15 cellular contexts compared by ENCODE assay signal in genomic region chr11:108947654-108948570, GRCh38.
DNase-seq lines count a peak whose midpoint lies in the region; ATAC-seq lines count a peak whose summit lies in the region.
"Had no signal": no experiment of that assay in that cellular context is flagged by ENCODE, and none has a peak within 500 bp of the region (broad histone marks: within the 10 kb centered on the region; RNA-seq: fewer than 3 reads in every experiment).

No MANE protein-coding gene starts in this region.

- peaks cover 7% of the 10 kb centered on the region for H3K9me3 Mint-ChIP-seq in activated naive CD4-positive, alpha-beta T cell treated with anti-CD3 and anti-CD28 coated beads for 36 hours
- peaks cover 10% of the 10 kb centered on the region for H3K9me3 Mint-ChIP-seq in stimulated activated effector memory CD8-positive, alpha-beta T cell treated with anti-CD3 and anti-CD28 coated beads, Interleukin-12 subunit alpha, Interleukin-12 subunit beta, amount 100 ng/mL, for 72 hours

- peaks cover 30% of the 10 kb centered on the region for H3K36me3 Mint-ChIP-seq in activated naive CD4-positive, alpha-beta T cell treated with anti-CD3 and anti-CD28 coated beads for 36 hours (ENCODE audit: low read depth)
- peaks cover 5% of the 10 kb centered on the region for H3K36me3 Mint-ChIP-seq in stimulated activated effector memory CD8-positive, alpha-beta T cell treated with anti-CD3 and anti-CD28 coated beads, Interleukin-12 subunit alpha, Interleukin-12 subunit beta, amount 100 ng/mL, for 72 hours

- H3K27me3 Mint-ChIP-seq in activated naive CD4-positive, alpha-beta T cell treated with anti-CD3 and anti-CD28 coated beads for 36 hours (ENCODE audit: low read depth) = no peaks in the 10 kb centered on the region

- intact Hi-C loops in activated naive CD4-positive, alpha-beta T cell treated with anti-CD3 and anti-CD28 coated beads for 36 hours (cut with micrococcal nuclease) = loop anchor here (1.0 kb wide), 1 partner anchor 215 kb away; no protein-coding TSS in a partner anchor

- H3K4me1 Mint-ChIP-seq in activated naive CD4-positive, alpha-beta T cell treated with anti-CD3 and anti-CD28 coated beads for 36 hours (ENCODE audit: low read depth) = peaks cover 5% of the 10 kb centered on the region
- H3K4me1 Mint-ChIP-seq in stimulated activated effector memory CD8-positive, alpha-beta T cell treated with anti-CD3 and anti-CD28 coated beads, Interleukin-12 subunit alpha, Interleukin-12 subunit beta, amount 100 ng/mL, for 72 hours = peaks cover 13% of the 10 kb centered on the region

- CTCF ChIA-PET in activated naive CD4-positive, alpha-beta T cell treated with anti-CD3 and anti-CD28 coated beads for 36 hours (lab: Charles Lee) = no interaction called here

- H3K27ac Mint-ChIP-seq in activated naive CD4-positive, alpha-beta T cell treated with anti-CD3 and anti-CD28 coated beads for 36 hours = peak overlapping the region; percentile 60
- peak overlapping the region; percentile 12 for H3K27ac Mint-ChIP-seq in stimulated activated effector memory CD8-positive, alpha-beta T cell treated with anti-CD3 and anti-CD28 coated beads, Interleukin-12 subunit alpha, Interleukin-12 subunit beta, amount 100 ng/mL, for 72 hours

- peak overlapping the region; percentile 63 for H3K27ac ChIP-seq in epithelial cell of prostate
- H3K27ac ChIP-seq: HL-60, uterus had no signal

- no peak for DNase-seq in activated naive CD4-positive, alpha-beta T cell treated with anti-CD3 and anti-CD28 coated beads for 36 hours
- no peak for DNase-seq in activated naive CD4-positive, alpha-beta T cell (lab: John Stamatoyannopoulos, UW)
- DNase-seq in OCI-M1 (lab: John Stamatoyannopoulos, UW) (peak; percentile 56), epithelial cell of prostate (ENCODE audit: low read depth, low spot score) (peak; percentile 50), ecto neural progenitor cell (ENCODE audit: low spot score) (no peak), DMS53 (lab: John Stamatoyannopoulos, UW) (no peak), NCI-H2081 (lab: John Stamatoyannopoulos, UW) (no peak)
- no peak for DNase-seq in stimulated activated effector memory CD8-positive, alpha-beta T cell treated with anti-CD3 and anti-CD28 coated beads, Interleukin-12 subunit alpha, Interleukin-12 subunit beta, amount 100 ng/mL, for 72 hours (ENCODE audit: low spot score in 2 of 2)
- DNase-seq: cortex of kidney; DMS153; MG63; NCI-H2227 treated with DMSO at 0.1 percent for 48 hours; stimulated activated CD8-positive, alpha-beta memory T cell treated with anti-CD3 and anti-CD28 coated beads, Interleukin-4, amount 100 ng/mL, for 48 hours; uterus had no signal

- ATAC-seq in stimulated activated effector memory CD8-positive, alpha-beta T cell treated with anti-CD3 and anti-CD28 coated beads, Interleukin-12 subunit alpha, Interleukin-12 subunit beta, amount 100 ng/mL, for 72 hours = peak; percentile 93

- no peak overlapping the region for H3K4me3 Mint-ChIP-seq in activated naive CD4-positive, alpha-beta T cell treated with anti-CD3 and anti-CD28 coated beads for 36 hours
- no peak overlapping the region for H3K4me3 Mint-ChIP-seq in stimulated activated effector memory CD8-positive, alpha-beta T cell treated with anti-CD3 and anti-CD28 coated beads, Interleukin-12 subunit alpha, Interleukin-12 subunit beta, amount 100 ng/mL, for 72 hours

Comparison
In these comparisons a context has a peak if more than half of its experiments do, and no peak if none do; other contexts are left out.
1. DNase-seq: peak in OCI-M1 (single experiment) and epithelial cell of prostate (single experiment); none in activated naive CD4-positive, alpha-beta T cell treated with anti-CD3 and anti-CD28 coated beads for 36 hours (single experiment), activated naive CD4-positive, alpha-beta T cell (0 of 4), stimulated activated effector memory CD8-positive, alpha-beta T cell treated with anti-CD3 and anti-CD28 coated beads, Interleukin-12 subunit alpha, Interleukin-12 subunit beta, amount 100 ng/mL, for 72 hours (0 of 2), ecto neural progenitor cell (single experiment), DMS53 (single experiment) and NCI-H2081 (0 of 2).